ENCODE assay signal across 1 cellular context in the genomic region with DNA sequence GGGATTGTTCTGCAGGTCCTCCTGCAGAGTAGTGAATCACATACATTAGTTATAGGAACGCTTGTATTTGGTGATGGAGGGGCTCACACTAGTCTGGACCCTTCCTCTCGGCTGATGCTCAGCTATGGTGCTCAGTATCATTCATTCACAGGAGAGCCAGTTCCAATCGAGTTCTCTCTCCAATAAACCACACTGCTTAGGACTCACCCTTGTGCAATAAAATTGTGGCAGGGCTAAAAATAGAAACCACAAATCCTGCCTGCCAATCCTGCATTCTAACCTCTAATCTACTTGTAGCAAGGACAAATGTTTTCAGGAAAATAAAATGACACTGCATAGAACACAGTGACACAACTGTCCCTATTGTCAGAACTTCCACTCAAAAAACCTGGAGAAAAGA.
TF ChIP-seq lines count a peak whose summit lies in the region.

No MANE protein-coding gene starts in this region.

TF ChIP-seq in SK-N-SH treated with all-trans-retinoic acid at 6 μM for 48 hours, 23 proteins besides CTCF, POLR2A, EP300 and RAD21 (continued from another document):
- TF ChIP-seq TOX (CRISPR knock-in tag; IDR thresholded peaks at IDR 0.05; ENCODE audit: borderline replicate concordance) (no peak), ISL1 (CRISPR knock-in tag; IDR thresholded peaks at IDR 0.05) (no peak), OSR1 (CRISPR knock-in tag; IDR thresholded peaks at IDR 0.05) (no peak), ZNF8 (CRISPR knock-in tag; IDR thresholded peaks at IDR 0.05) (no peak)
- TF ChIP-seq, protein P1, sequence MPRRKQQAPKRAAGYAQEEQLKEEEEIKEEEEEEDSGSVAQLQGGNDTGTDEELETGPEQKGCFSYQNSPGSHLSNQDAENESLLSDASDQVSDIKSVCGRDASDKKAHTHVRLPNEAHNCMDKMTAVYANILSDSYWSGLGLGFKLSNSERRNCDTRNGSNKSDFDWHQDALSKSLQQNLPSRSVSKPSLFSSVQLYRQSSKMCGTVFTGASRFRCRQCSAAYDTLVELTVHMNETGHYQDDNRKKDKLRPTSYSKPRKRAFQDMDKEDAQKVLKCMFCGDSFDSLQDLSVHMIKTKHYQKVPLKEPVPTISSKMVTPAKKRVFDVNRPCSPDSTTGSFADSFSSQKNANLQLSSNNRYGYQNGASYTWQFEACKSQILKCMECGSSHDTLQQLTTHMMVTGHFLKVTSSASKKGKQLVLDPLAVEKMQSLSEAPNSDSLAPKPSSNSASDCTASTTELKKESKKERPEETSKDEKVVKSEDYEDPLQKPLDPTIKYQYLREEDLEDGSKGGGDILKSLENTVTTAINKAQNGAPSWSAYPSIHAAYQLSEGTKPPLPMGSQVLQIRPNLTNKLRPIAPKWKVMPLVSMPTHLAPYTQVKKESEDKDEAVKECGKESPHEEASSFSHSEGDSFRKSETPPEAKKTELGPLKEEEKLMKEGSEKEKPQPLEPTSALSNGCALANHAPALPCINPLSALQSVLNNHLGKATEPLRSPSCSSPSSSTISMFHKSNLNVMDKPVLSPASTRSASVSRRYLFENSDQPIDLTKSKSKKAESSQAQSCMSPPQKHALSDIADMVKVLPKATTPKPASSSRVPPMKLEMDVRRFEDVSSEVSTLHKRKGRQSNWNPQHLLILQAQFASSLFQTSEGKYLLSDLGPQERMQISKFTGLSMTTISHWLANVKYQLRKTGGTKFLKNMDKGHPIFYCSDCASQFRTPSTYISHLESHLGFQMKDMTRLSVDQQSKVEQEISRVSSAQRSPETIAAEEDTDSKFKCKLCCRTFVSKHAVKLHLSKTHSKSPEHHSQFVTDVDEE (CRISPR knock-in tag; IDR thresholded peaks at IDR 0.05) = no peak
- TF ChIP-seq, protein P2, sequence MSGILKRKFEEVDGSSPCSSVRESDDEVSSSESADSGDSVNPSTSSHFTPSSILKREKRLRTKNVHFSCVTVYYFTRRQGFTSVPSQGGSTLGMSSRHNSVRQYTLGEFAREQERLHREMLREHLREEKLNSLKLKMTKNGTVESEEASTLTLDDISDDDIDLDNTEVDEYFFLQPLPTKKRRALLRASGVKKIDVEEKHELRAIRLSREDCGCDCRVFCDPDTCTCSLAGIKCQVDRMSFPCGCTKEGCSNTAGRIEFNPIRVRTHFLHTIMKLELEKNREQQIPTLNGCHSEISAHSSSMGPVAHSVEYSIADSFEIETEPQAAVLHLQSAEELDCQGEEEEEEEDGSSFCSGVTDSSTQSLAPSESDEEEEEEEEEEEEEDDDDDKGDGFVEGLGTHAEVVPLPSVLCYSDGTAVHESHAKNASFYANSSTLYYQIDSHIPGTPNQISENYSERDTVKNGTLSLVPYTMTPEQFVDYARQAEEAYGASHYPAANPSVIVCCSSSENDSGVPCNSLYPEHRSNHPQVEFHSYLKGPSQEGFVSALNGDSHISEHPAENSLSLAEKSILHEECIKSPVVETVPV (CRISPR knock-in tag; IDR thresholded peaks at IDR 0.05) = no peak
